ENCODE assay signal across 37 cellular contexts in the genomic region with DNA sequence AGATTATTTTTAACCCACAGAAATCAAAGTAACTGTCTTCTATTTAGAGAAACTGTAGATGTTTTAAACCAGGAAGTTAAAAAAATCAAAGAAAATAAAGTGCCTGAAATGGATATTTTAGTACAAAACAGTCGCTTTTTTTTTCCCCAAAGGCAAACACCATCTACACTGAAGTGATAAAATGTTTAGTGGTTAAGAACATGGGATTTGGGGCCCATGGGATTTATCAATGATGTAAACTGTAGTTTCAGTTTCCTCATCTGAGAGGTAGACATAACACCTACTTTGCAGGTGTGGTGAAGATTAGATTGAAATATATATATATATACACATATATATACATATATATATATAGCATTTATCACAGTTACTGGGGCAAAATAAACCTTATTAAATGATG. TPM values are rescaled to one million over a fixed set of nuclear protein-coding genes. Genes with fewer than 3 reads are reported as not detected.
"Had no signal": no experiment of that assay in that cellular context is flagged by ENCODE, and none has a peak within 500 bp of the region (broad histone marks: within the 10 kb centered on the region; RNA-seq: fewer than 3 reads in every experiment).

No MANE protein-coding gene starts in this region.

- H3K4me1 ChIP-seq: left lung, lower lobe of right lung, neural progenitor cell, right atrium auricular region, right lobe of liver, uterus had no signal

- H3K4me3 Mint-ChIP-seq: mesothelial cell of epicardium; naive B cell; natural killer cell; nephron progenitor cell; neural progenitor cell; stimulated activated memory B cell treated with anti-CD40 and anti-IgM and Interleukin-4, amounts not matched to agents 10 μg/mL and 1 μg/mL and 100 μg/mL, for 72 hours; stimulated activated naive CD8-positive, alpha-beta T cell treated with anti-CD3 and anti-CD28 coated beads, Interleukin-15, amount 100 ng/mL, for 72 hours; type B pancreatic cell had no signal

- H3K27ac ChIP-seq: left lung, lower lobe of right lung, neural progenitor cell, neutrophil, ovary, right atrium auricular region, right lobe of liver, tibial nerve, uterus had no signal

- H3K4me1 Mint-ChIP-seq: naive B cell; natural killer cell; nephron progenitor cell; neural progenitor cell; stimulated activated memory B cell treated with anti-CD40 and anti-IgM and Interleukin-4, amounts not matched to agents 10 μg/mL and 1 μg/mL and 100 μg/mL, for 72 hours; stimulated activated naive CD8-positive, alpha-beta T cell treated with anti-CD3 and anti-CD28 coated beads, Interleukin-15, amount 100 ng/mL, for 72 hours had no signal

- H3K4me2 ChIP-seq: neural progenitor cell, smooth muscle cell had no signal

- H3K9me3 ChIP-seq: left lung, lower lobe of right lung, neutrophil, ovary, right atrium auricular region, right lobe of liver, tibial nerve, uterus had no signal

- H3K27ac Mint-ChIP-seq: natural killer cell; nephron progenitor cell; neural progenitor cell; progenitor cell of endocrine pancreas; stimulated activated memory B cell treated with anti-CD40 and anti-IgM and Interleukin-4, amounts not matched to agents 10 μg/mL and 1 μg/mL and 100 μg/mL, for 72 hours; stimulated activated naive CD8-positive, alpha-beta T cell treated with anti-CD3 and anti-CD28 coated beads, Interleukin-15, amount 100 ng/mL, for 72 hours; type B pancreatic cell had no signal

- H3K36me3 ChIP-seq: lower lobe of right lung, ovary, right atrium auricular region, right lobe of liver, tibial nerve, uterus had no signal

- H2AFZ ChIP-seq: neural progenitor cell had no signal

- FAIRE-seq: keratinocyte had no signal

- H3K36me3 Mint-ChIP-seq: naive B cell; natural killer cell; stimulated activated memory B cell treated with anti-CD40 and anti-IgM and Interleukin-4, amounts not matched to agents 10 μg/mL and 1 μg/mL and 100 μg/mL, for 72 hours had no signal

- H3K4me3 ChIP-seq: left lung, lower lobe of right lung, neural progenitor cell, ovary, right atrium auricular region, right lobe of liver, smooth muscle cell, tibial nerve, uterus had no signal

- H3K9me3 Mint-ChIP-seq: mesothelial cell of epicardium; naive B cell; natural killer cell; nephron progenitor cell; neural progenitor cell; stimulated activated memory B cell treated with anti-CD40 and anti-IgM and Interleukin-4, amounts not matched to agents 10 μg/mL and 1 μg/mL and 100 μg/mL, for 72 hours; stimulated activated naive CD8-positive, alpha-beta T cell treated with anti-CD3 and anti-CD28 coated beads, Interleukin-15, amount 100 ng/mL, for 72 hours; type B pancreatic cell had no signal

- H3K27me3 ChIP-seq: left lung, neural progenitor cell, neutrophil, ovary, right atrium auricular region, right lobe of liver, tibial nerve, uterus had no signal

- H3K27me3 Mint-ChIP-seq: naive B cell; progenitor cell of endocrine pancreas; stimulated activated memory B cell treated with anti-CD40 and anti-IgM and Interleukin-4, amounts not matched to agents 10 μg/mL and 1 μg/mL and 100 μg/mL, for 72 hours; stimulated activated naive CD8-positive, alpha-beta T cell treated with anti-CD3 and anti-CD28 coated beads, Interleukin-15, amount 100 ng/mL, for 72 hours; type B pancreatic cell had no signal

- DNase-seq: hippocampal formation; kidney glomerular epithelial cell; left cardiac atrium; left lung; lower lobe of right lung; mammary epithelial cell; mesendoderm; naive B cell; natural killer cell; nephron progenitor cell; occipital lobe; ovary; right lobe of liver; stimulated activated CD4-positive, alpha-beta T cell treated with anti-CD3 and anti-CD28 coated beads, Interleukin-1b, Interleukin-23, amount 100 ng/mL, for 48 hours; stimulated activated CD4-positive, alpha-beta T cell treated with anti-CD3 and anti-CD28 coated beads, Interleukin-2, amount 100 ng/mL, for 48 hours; stimulated activated CD4-positive, alpha-beta T cell treated with anti-CD3 and anti-CD28 coated beads, Interleukin-4, amount 100 ng/mL, for 4 hours; stimulated activated CD8-positive, alpha-beta memory T cell treated with anti-CD3 and anti-CD28 coated beads, Interleukin-4, amount 100 ng/mL, for 48 hours; stimulated activated naive CD4-positive, alpha-beta T cell treated with Interleukin-2 at 50 U/mL for 16 hours; stimulated activated naive CD8-positive, alpha-beta T cell treated with anti-CD3 and anti-CD28 coated beads, Interleukin-15, amount 100 ng/mL, for 72 hours; substantia nigra; uterus had no signal

- ATAC-seq: left cardiac atrium; left lung; lower lobe of right lung; natural killer cell; right lobe of liver; stimulated activated memory B cell treated with anti-CD40 and anti-IgM and Interleukin-4, amounts not matched to agents 10 μg/mL and 1 μg/mL and 100 μg/mL, for 72 hours; stimulated activated naive CD8-positive, alpha-beta T cell treated with anti-CD3 and anti-CD28 coated beads, Interleukin-15, amount 100 ng/mL, for 72 hours had no signal

RNA-seq across cellular contexts. Expression of gene F13B, which starts 57.3 kb away (rescaled TPM):
- total RNA-seq: left cardiac atrium, left lung, lower lobe of right lung, mesothelial cell of epicardium, mononuclear cell, natural killer cell, occipital lobe, ovary, progenitor cell of endocrine pancreas, pulmonary artery endothelial cell, renal cortical epithelial cell, right atrium auricular region, skeletal muscle tissue, smooth muscle cell, temporal lobe, tibial nerve, ureter, uterus had no signal
- polyA plus RNA-seq: keratinocyte, mammary epithelial cell, ovary, smooth muscle cell had no signal
